In genomic region chr5:134289509-134290113, GRCh38 we compare ENCODE assay signal across 8 cellular contexts.
DNase-seq lines count a peak whose midpoint lies in the region; ATAC-seq and TF ChIP-seq lines count a peak whose summit lies in the region.

No MANE protein-coding gene starts in this region.

- H3K4me3 ChIP-seq in esophagus squamous epithelium (no peak overlapping the region), tibial artery (no peak overlapping the region)
- no peak overlapping the region for H3K4me3 ChIP-seq in naive thymus-derived CD4-positive, alpha-beta T cell (ENCODE audit: low read length)

- H3K27me3 ChIP-seq in esophagus squamous epithelium (no peaks in the 10 kb centered on the region), tibial artery (no peaks in the 10 kb centered on the region)
- no peaks in the 10 kb centered on the region for H3K27me3 ChIP-seq in naive thymus-derived CD4-positive, alpha-beta T cell (ENCODE audit: control insufficient read depth in 2 of 2, insufficient read depth in 2 of 2, low read length in 2 of 2)

- H3K27ac Mint-ChIP-seq in naive thymus-derived CD4-positive, alpha-beta T cell: no peak overlapping the region

- TF ChIP-seq POLR2A in esophagus squamous epithelium (IDR thresholded peaks at IDR 0.05) (no peak), GM18505 (IDR thresholded peaks at IDR 0.05; ENCODE audit: borderline replicate concordance, extremely low read depth, insufficient read depth, insufficient read length) (no peak)

- 19 to 44% methylated on average over 5 to 7 of the region's 7 CpGs for WGBS in esophagus squamous epithelium, 2 donors

- intact Hi-C loops in esophagus squamous epithelium (cut with DNase I): loop anchor here (5.0 kb wide), 1 partner anchor 107 kb away; no protein-coding TSS in a partner anchor
- intact Hi-C loops in naive thymus-derived CD4-positive, alpha-beta T cell (cut with micrococcal nuclease): loop anchor here (1.0 to 5.0 kb wide), 9 partner anchors 63 to 867 kb away; partner anchors contain the start of genes PPP2CA (in 1 of the 2) and SKP1 (in 1 of the 2)
- intact Hi-C loops in tibial artery (cut with DNase I; ENCODE audit: low total_unique reads): loop anchor here (2.0 kb wide), 1 partner anchor 105 kb away; no protein-coding TSS in a partner anchor

- TF ChIP-seq CTCF in esophagus squamous epithelium (IDR thresholded peaks at IDR 0.05): peak; percentile 41 to 79 (median 72)
- TF ChIP-seq CTCF in tibial artery (IDR thresholded peaks at IDR 0.05): peak; percentile 64 to 79

- DNase-seq in CD1c-positive myeloid dendritic cell (ENCODE audit: extremely low spot score): peak; percentile 82
- DNase-seq in H4 (ENCODE audit: low spot score): peak; percentile 64
- peak; percentile 65 to 74 for DNase-seq in NCI-H524 (lab: John Stamatoyannopoulos, UW)
- peak; percentile 23 to 45 for DNase-seq in activated CD4-positive, alpha-beta T cell treated with anti-CD3 and anti-CD28 coated beads, Interleukin-2, amount 50 U/mL, for 48 hours
- DNase-seq in esophagus squamous epithelium (lab: John Stamatoyannopoulos, UW): no peak
- DNase-seq in naive thymus-derived CD4-positive, alpha-beta T cell: peak in 7 of 9 donors; percentile 13 to 61 (median 50)
- DNase-seq in tibial artery: peak in 1 of 2 donors; percentile 25

- peaks cover 0 to 6% (median 0%) of the 10 kb centered on the region in 7 donors for H3K4me1 Mint-ChIP-seq in naive thymus-derived CD4-positive, alpha-beta T cell

- H3K4me3 Mint-ChIP-seq in naive thymus-derived CD4-positive, alpha-beta T cell: no peak overlapping the region

- peaks cover 0 to 20% (median 8%) of the 10 kb centered on the region in 11 donors for H3K9me3 Mint-ChIP-seq in naive thymus-derived CD4-positive, alpha-beta T cell

- H3K27ac ChIP-seq in esophagus squamous epithelium: no peak overlapping the region
- no peak overlapping the region for H3K27ac ChIP-seq in naive thymus-derived CD4-positive, alpha-beta T cell (ENCODE audit: low read depth, low read length)
- H3K27ac ChIP-seq in tibial artery: no peak overlapping the region

- H3K27me3 Mint-ChIP-seq in naive thymus-derived CD4-positive, alpha-beta T cell: peaks cover 0 to 39% (median 3%) of the 10 kb centered on the region in 5 donors

- no peaks in the 10 kb centered on the region for H3K4me1 ChIP-seq in esophagus squamous epithelium
- H3K4me1 ChIP-seq in naive thymus-derived CD4-positive, alpha-beta T cell (ENCODE audit: control insufficient read depth in 2 of 2, insufficient read depth in 2 of 2, low read length in 2 of 2): no peaks in the 10 kb centered on the region
- H3K4me1 ChIP-seq in tibial artery: no peaks in the 10 kb centered on the region

- H3K36me3 Mint-ChIP-seq in naive thymus-derived CD4-positive, alpha-beta T cell: peaks cover 0 to 9% (median 4%) of the 10 kb centered on the region in 5 donors

- CTCF ChIA-PET in naive thymus-derived CD4-positive, alpha-beta T cell (lab: Charles Lee): interaction anchor here (0.6 to 1.7 kb wide), 18 partner anchors 11 to 441 kb away, joined by 3 to 30 read pairs (median 3); partner anchors contain the start of gene SKP1

- H3K9me3 ChIP-seq in esophagus squamous epithelium: peaks cover 0 to 9% (median 5%) of the 10 kb centered on the region in 3 donors
- peaks cover 0 to 5% (median 0%) of the 10 kb centered on the region in 3 experiments for H3K9me3 ChIP-seq in naive thymus-derived CD4-positive, alpha-beta T cell (ENCODE audit: control insufficient read depth in 2 of 3, low read length in 3 of 3)
- no peaks in the 10 kb centered on the region for H3K9me3 ChIP-seq in tibial artery

- H3K36me3 ChIP-seq in esophagus squamous epithelium (no peaks in the 10 kb centered on the region), tibial artery (peaks cover 0 to 4% (median 0%) of the 10 kb centered on the region in 3 donors)
- H3K36me3 ChIP-seq in naive thymus-derived CD4-positive, alpha-beta T cell (ENCODE audit: control insufficient read depth in 2 of 3, insufficient read depth in 3 of 3, low read length in 3 of 3): no peaks in the 10 kb centered on the region

- peak; percentile 91 for ATAC-seq in naive thymus-derived CD4-positive, alpha-beta T cell
- ATAC-seq in GM18505 (IDR thresholded peaks at IDR 0.05; ENCODE audit: unreplicated experiment): no peak

- POLR2A ChIA-PET in naive thymus-derived CD4-positive, alpha-beta T cell (lab: Charles Lee): interaction anchor here (0.6 kb wide), 3 partner anchors 20 to 103 kb away, joined by 3 to 4 read pairs (median 3); no protein-coding TSS in a partner anchor
